Comparison of ENCODE assay signal across 9 cellular contexts in the genomic region with DNA sequence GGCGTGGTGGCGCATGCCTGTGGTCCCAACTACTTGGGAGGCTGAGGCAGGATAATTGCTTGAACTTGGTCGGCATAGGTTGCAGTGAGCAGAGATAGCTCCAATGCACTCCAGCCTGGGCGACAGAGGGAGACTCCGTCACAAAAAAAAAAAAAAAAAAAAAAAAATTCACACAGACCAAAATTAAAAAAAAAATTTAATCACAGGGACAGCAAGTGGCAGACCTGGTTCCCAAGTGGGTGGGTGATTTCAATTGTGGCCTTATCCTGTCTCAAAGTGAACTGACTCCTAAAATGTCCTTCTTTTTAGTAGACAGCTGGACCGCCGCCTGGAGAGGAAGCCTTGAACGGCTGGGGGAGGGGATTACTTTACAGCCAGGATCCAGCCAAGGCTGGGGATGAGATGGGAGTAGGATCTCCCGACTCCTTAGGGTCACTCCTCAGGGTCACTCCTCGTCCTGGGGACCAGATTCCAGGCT. TPM values are rescaled to one million over a fixed set of nuclear protein-coding genes. Genes with fewer than 3 reads are reported as not detected.
DNase-seq lines count a peak whose midpoint lies in the region; ATAC-seq and TF ChIP-seq lines count a peak whose summit lies in the region.
"Had no signal": no experiment of that assay in that cellular context is flagged by ENCODE, and none has a peak within 500 bp of the region (broad histone marks: within the 10 kb centered on the region; RNA-seq: fewer than 3 reads in every experiment).

No MANE protein-coding gene starts in this region.

- ATAC-seq in GM19452 (IDR thresholded peaks at IDR 0.05; ENCODE audit: unreplicated experiment) (no peak), HG03039 (IDR thresholded peaks at IDR 0.05; ENCODE audit: unreplicated experiment) (no peak)

- H3K4me1 Mint-ChIP-seq in endodermal cell (peaks cover 5% of the 10 kb centered on the region), osteocyte (ENCODE audit: unreplicated experiment) (peaks cover 11% of the 10 kb centered on the region)

- H3K79me2 ChIP-seq in DOHH2 (ENCODE audit: control insufficient read depth, low read length), result no peaks in the 10 kb centered on the region

- H3K36me3 ChIP-seq in DOHH2 (ENCODE audit: control insufficient read depth, low read length), result no peaks in the 10 kb centered on the region
- H3K36me3 ChIP-seq in endodermal cell (ENCODE audit: control insufficient read depth, insufficient read depth, low read length), result no peaks in the 10 kb centered on the region

- H3K9me2 ChIP-seq in DOHH2 (replicated peaks; ENCODE audit: control insufficient read depth, low read length), result no peaks in the 10 kb centered on the region

- no peaks in the 10 kb centered on the region for H4K20me1 ChIP-seq in DOHH2 (ENCODE audit: control insufficient read depth, insufficient read depth, low read depth, low read length)

- no peak overlapping the region for H3K27ac Mint-ChIP-seq in endodermal cell
- no peak overlapping the region for H3K27ac Mint-ChIP-seq in osteocyte (ENCODE audit: unreplicated experiment)

- TF ChIP-seq CTCF in DOHH2 (IDR thresholded peaks at IDR 0.05; ENCODE audit: low read depth, low read length, poor library complexity, severe bottlenecking) (no peak), endodermal cell (conservative IDR thresholded peaks at IDR 0.05) (no peak), osteocyte (IDR thresholded peaks at IDR 0.05) (no peak)

- H3K9me3 Mint-ChIP-seq in endodermal cell (no peaks in the 10 kb centered on the region), osteocyte (ENCODE audit: unreplicated experiment) (no peaks in the 10 kb centered on the region)

- H3K27me3 ChIP-seq in DOHH2 (ENCODE audit: control insufficient read depth, low read length) (peaks cover 10% of the 10 kb centered on the region), endodermal cell (ENCODE audit: control insufficient read depth, insufficient read depth, low read length, poor library complexity, severe bottlenecking) (peaks cover 74% of the 10 kb centered on the region)

- WGBS in endodermal cell (ENCODE audit: insufficient coverage in 1 of 2, insufficient read length in 1 of 2), 2 experiments, result 39 to 53% methylated on average over 3 to 10 of the region's 10 CpGs

- H3K4me2 ChIP-seq in DOHH2 (ENCODE audit: low read length), result peak overlapping the region; percentile 72

- H3K27me3 Mint-ChIP-seq in endodermal cell (ENCODE audit: insufficient read depth), result peaks cover 80% of the 10 kb centered on the region
- peaks cover 15% of the 10 kb centered on the region for H3K27me3 Mint-ChIP-seq in osteocyte (ENCODE audit: unreplicated experiment)

- H3K27ac ChIP-seq in DOHH2 (ENCODE audit: low read depth, low read length) (peak overlapping the region; percentile 80), endodermal cell (ENCODE audit: low read depth, low read length) (no peak overlapping the region)

- H3K4me1 ChIP-seq in DOHH2 (ENCODE audit: control insufficient read depth, low read length) (peaks cover 49% of the 10 kb centered on the region), endodermal cell (ENCODE audit: control insufficient read depth, insufficient read depth, low read length) (no peaks in the 10 kb centered on the region)

- DNase-seq in NCI-H2171 (lab: John Stamatoyannopoulos, UW) (peak; percentile 48), endodermal cell (peak; percentile 41), osteocyte (ENCODE audit: extremely low spot score, unreplicated experiment) (no peak), NCI-H187 treated with DMSO at 0.1 percent for 48 hours (lab: John Stamatoyannopoulos, UW) (no peak)
- DNase-seq in stimulated activated CD4-positive, alpha-beta T cell treated with anti-CD3 and anti-CD28 coated beads, Interleukin-15, amount 100 ng/mL, for 24 hours, result no peak
- DNase-seq: activated effector memory CD4-positive, alpha-beta T cell treated with Interleukin-2 at 50 U/mL for 16 hours had no signal

- H3F3A ChIP-seq in DOHH2 (ENCODE audit: control insufficient read depth, insufficient read depth), result peaks cover 21% of the 10 kb centered on the region

- H3K4me3 ChIP-seq in DOHH2 (ENCODE audit: low read length), result peak overlapping the region; percentile 72
- peak overlapping the region; percentile 61 for H3K4me3 ChIP-seq in endodermal cell (ENCODE audit: low read length)

- H3K9me3 ChIP-seq in DOHH2 (ENCODE audit: control insufficient read depth, insufficient read depth, low read length) (no peaks in the 10 kb centered on the region), endodermal cell (ENCODE audit: control insufficient read depth, low read length) (no peaks in the 10 kb centered on the region)

- no peak overlapping the region for H3K9ac ChIP-seq in endodermal cell (ENCODE audit: extremely low read depth, low read length, poor library complexity, severe bottlenecking)

- H3K36me3 Mint-ChIP-seq in endodermal cell (ENCODE audit: low read depth) (no peaks in the 10 kb centered on the region), osteocyte (ENCODE audit: unreplicated experiment) (no peaks in the 10 kb centered on the region)

- peak overlapping the region; percentile 49 for H3K4me3 Mint-ChIP-seq in endodermal cell
- H3K4me3 Mint-ChIP-seq in osteocyte (ENCODE audit: unreplicated experiment), result peak overlapping the region; percentile 71

RNA-seq across cellular contexts. Expression of gene KCNH3, which starts 1.6 kb away (rescaled TPM):
- total RNA-seq in endodermal cell, result 1 to 10 TPM in 1 of 2 donors, under 1 TPM in 1; 1.00 to 1.5 TPM
- polyA plus RNA-seq in endodermal cell (2013, experiment 1 of 2), result 0.50 TPM
- polyA plus RNA-seq in endodermal cell (2013, experiment 2 of 2), result 0.25 TPM
- total RNA-seq in osteocyte, result 0.35 TPM in 1 of 2 replicates, not detected in the other

RNA-seq across cellular contexts. Expression of gene MCRS1, which starts 30.7 kb away (rescaled TPM):
- total RNA-seq in endodermal cell (10 to 100 TPM; 97.5 to 98.9 TPM), osteocyte (61.6 and 69.3 TPM in 2 replicates)
- polyA plus RNA-seq in endodermal cell (2013, experiment 1 of 2), result 65.0 TPM
- 59.2 TPM for polyA plus RNA-seq in endodermal cell (2013, experiment 2 of 2)

Comparison
In these comparisons a context has a peak if more than half of its experiments do, and no peak if none do; other contexts are left out.
1. DNase-seq: peak in NCI-H2171 (single experiment) and endodermal cell (single experiment); none in osteocyte (single experiment), stimulated activated CD4-positive, alpha-beta T cell treated with anti-CD3 and anti-CD28 coated beads, Interleukin-15, amount 100 ng/mL, for 24 hours (single experiment) and NCI-H187 treated with DMSO at 0.1 percent for 48 hours (single experiment).